9 cellular contexts compared by ENCODE assay signal in genomic region chr17:7017827-7018200, GRCh38. TPM values are rescaled to one million over a fixed set of nuclear protein-coding genes. Genes with fewer than 3 reads are reported as not detected.
A peak's percentile ranks its signal among the peaks of the same experiment; 100 is the strongest.
DNase-seq lines count a peak whose midpoint lies in the region; ATAC-seq, FAIRE-seq and TF ChIP-seq lines count a peak whose summit lies in the region.
"Had no signal": no experiment of that assay in that cellular context is flagged by ENCODE, and none has a peak within 500 bp of the region (broad histone marks: within the 10 kb centered on the region; RNA-seq: fewer than 3 reads in every experiment).

No MANE protein-coding gene starts in this region.

- no peak overlapping the region for H3K9ac ChIP-seq in liver (ENCODE audit: low read depth in 1 of 2, low read length in 2 of 2)
- no peak overlapping the region for H3K9ac ChIP-seq in HepG2 (ENCODE audit: insufficient read depth, low read depth, low read length)
- peak overlapping the region in 1 of 2 donors; percentile 67 for H3K9ac ChIP-seq in colonic mucosa (ENCODE audit: low read depth in 2 of 2, low read length in 2 of 2)

- no peaks in the 10 kb centered on the region for H4K20me1 ChIP-seq in HepG2 (ENCODE audit: insufficient read depth, low read length)
- H4K20me1 ChIP-seq in osteoblast (ENCODE audit: insufficient read depth, low read length), result no peaks in the 10 kb centered on the region

- H2AFZ ChIP-seq in HepG2 (ENCODE audit: low read length) (no peak overlapping the region), osteoblast (ENCODE audit: low read length) (peak overlapping the region; percentile 50)

- H3K4me3 ChIP-seq in liver (ENCODE audit: low read depth in 1 of 3, low read length in 3 of 3), result no peak overlapping the region
- no peak overlapping the region for H3K4me3 ChIP-seq in HepG2 (replicated peaks in 1 of 3; ENCODE audit: insufficient read depth in 1 of 3, low read depth in 2 of 3, low read length in 3 of 3)
- H3K4me3 ChIP-seq in colonic mucosa, result no peak overlapping the region
- H3K4me3 ChIP-seq in osteoblast (ENCODE audit: insufficient read depth, low read length), result no peak overlapping the region

- no peak for TF ChIP-seq CTCF in liver (IDR thresholded peaks at IDR 0.05; ENCODE audit: low read depth, low read length, missing input control)
- TF ChIP-seq CTCF in HepG2 (CRISPR knock-in tag; IDR thresholded peaks at IDR 0.05), result no peak
- no peak for TF ChIP-seq CTCF in colonic mucosa (IDR thresholded peaks at IDR 0.05)
- TF ChIP-seq CTCF in osteoblast (IDR thresholded peaks at IDR 0.05; ENCODE audit: extremely low read depth, low read depth, low read length), result no peak

- POLR2A ChIA-PET in HepG2 (lab: Yijun Ruan, JAX), result no interaction called here

- intact Hi-C loops in HepG2 (cut with micrococcal nuclease; ENCODE audit: unreplicated experiment), result no loop called here
- intact Hi-C loops in colonic mucosa (cut with DNase I), result no loop called here

- no peak for TF ChIP-seq POLR2A in HepG2 (IDR thresholded peaks at IDR 0.05; ENCODE audit: insufficient read depth in 1 of 2, low read depth in 2 of 2, low read length in 2 of 2)

- no peak for ATAC-seq in HepG2
- no peak for ATAC-seq in GM21447 (IDR thresholded peaks at IDR 0.05; ENCODE audit: unreplicated experiment)

- in situ Hi-C loops in HepG2 (cut with HindIII; ENCODE audit: extremely low pct_ligation_motif_present, low pct_unique_long_range_greater_than_20kb), result loop anchor here (10.0 kb wide), 1 partner anchor 353 kb away; no protein-coding TSS in a partner anchor

- FAIRE-seq in HepG2 (lab: Jason Lieb, UNC), result no peak

- H3K27me3 ChIP-seq in liver (ENCODE audit: control insufficient read depth in 4 of 4, insufficient read depth in 4 of 4, low read length in 3 of 4) (no peaks in the 10 kb centered on the region), HepG2 (ENCODE audit: control insufficient read depth in 1 of 2, insufficient read depth in 2 of 2, low read length in 2 of 2) (peaks cover 0 to 6% of the 10 kb centered on the region in 2 experiments; a peak in 4 of 5 replicates), colonic mucosa (no peaks in the 10 kb centered on the region), osteoblast (ENCODE audit: insufficient read depth, low read length) (no peaks in the 10 kb centered on the region)

- H3K36me3 ChIP-seq in liver (ENCODE audit: control insufficient read depth in 4 of 4, insufficient read depth in 3 of 4, low read depth in 1 of 4, low read length in 3 of 4), result no peaks in the 10 kb centered on the region
- no peaks in the 10 kb centered on the region; a peak in 1 of 5 replicates for H3K36me3 ChIP-seq in HepG2 (replicated peaks in 1 of 2; ENCODE audit: control insufficient read depth in 1 of 2, insufficient read depth in 2 of 2, low read length in 2 of 2)
- H3K36me3 ChIP-seq in colonic mucosa, result no peaks in the 10 kb centered on the region
- H3K36me3 ChIP-seq in osteoblast (ENCODE audit: insufficient read depth, low read length), result peaks cover 11% of the 10 kb centered on the region

- BruUV-seq in HepG2 (replicated peaks; lab: Mats Ljungman, UMichigan), result no TSS peak

- TF ChIP-seq EP300 in HepG2 (IDR thresholded peaks at IDR 0.05; ENCODE audit: low read depth in 2 of 2, low read length in 2 of 2) (no peak), HepG2 (CRISPR knock-in tag; IDR thresholded peaks at IDR 0.05; ENCODE audit: borderline replicate concordance) (no peak)

- DNase-seq in HepG2 (ENCODE audit: low spot score) (no peak), colonic mucosa (no peak), osteoblast (ENCODE audit: insufficient read length, low spot score, missing footprints) (no peak), NCI-H748 (lab: John Stamatoyannopoulos, UW; ENCODE audit: unreplicated experiment) (no peak), mucosa of gallbladder (ENCODE audit: low spot score) (no peak), RPMI8226 (no peak)

- H3K79me2 ChIP-seq in HepG2 (ENCODE audit: insufficient read depth, low read length), result peaks cover 13% of the 10 kb centered on the region
- peaks cover 28% of the 10 kb centered on the region for H3K79me2 ChIP-seq in osteoblast (ENCODE audit: insufficient read depth, low read length)

- H3K9me3 ChIP-seq in liver (ENCODE audit: control insufficient read depth in 4 of 4, low read length in 3 of 4) (no peaks in the 10 kb centered on the region), HepG2 (ENCODE audit: low read length) (no peaks in the 10 kb centered on the region), colonic mucosa (no peaks in the 10 kb centered on the region), osteoblast (ENCODE audit: low read depth, low read length) (no peaks in the 10 kb centered on the region)

- H3K4me2 ChIP-seq in HepG2 (ENCODE audit: low read depth, low read length) (no peak overlapping the region), osteoblast (ENCODE audit: insufficient read depth, low read length) (no peak overlapping the region)

- CTCF ChIA-PET in HepG2 (lab: Yijun Ruan, JAX; ENCODE audit: low intra/inter-chr PET ratio, low total read pairs), result no interaction called here

- TF ChIP-seq RAD21 in liver (IDR thresholded peaks at IDR 0.05), result no peak
- TF ChIP-seq RAD21 in HepG2 (CRISPR knock-in tag; IDR thresholded peaks at IDR 0.05), result no peak

- H3K27ac ChIP-seq in liver (ENCODE audit: low read depth in 1 of 2, low read length in 2 of 2) (peak overlapping the region; percentile 59 to 75), HepG2 (ENCODE audit: extremely low read length, insufficient read depth, low read length) (no peak overlapping the region), colonic mucosa (peak overlapping the region; percentile 57), osteoblast (ENCODE audit: low read depth, low read length) (peak overlapping the region; percentile 79)

- H3K4me1 ChIP-seq in liver (ENCODE audit: control insufficient read depth in 4 of 4, insufficient read depth in 4 of 4, low read length in 3 of 4) (peaks cover 12 to 45% (median 30%) of the 10 kb centered on the region in 4 donors), HepG2 (ENCODE audit: insufficient read depth, low read length) (peaks cover 50% of the 10 kb centered on the region), colonic mucosa (no peaks in the 10 kb centered on the region), osteoblast (ENCODE audit: insufficient read depth, low read length) (peaks cover 59% of the 10 kb centered on the region)

- 79% methylated on average over 12 of the region's 12 CpGs for WGBS in liver
- WGBS in HepG2 (ENCODE audit: low lambda C conversion rate), result 89% methylated on average over 12 of the region's 12 CpGs

RNA-seq across cellular contexts. Expression of gene BCL6B, which starts 5.0 kb away (rescaled TPM):
- total RNA-seq in liver (1 to 10 TPM; 1.1 to 5.7 TPM), HepG2 (2016; rRNA removed; fragmentation: Illumina TruSeq; extraction: Trizol) (not detected in 2 replicates), colonic mucosa (1 to 10 TPM in 1 of 2 donors, under 1 TPM in 1; 0.89 to 7.3 TPM), osteoblast (not detected in 2 replicates), mucosa of gallbladder (6.2 TPM)
- polyA plus RNA-seq in liver (1 to 10 TPM; 1.7 to 1.8 TPM), HepG2 (2011; rRNA removed) (not detected in 2 replicates)
- total RNA-seq in HepG2 (2016; cell fraction: cytosol; rRNA removed; fragmentation: Illumina TruSeq; extraction: Trizol; ENCODE audit: low read depth), result not detected in 2 replicates
- not detected in 2 replicates for total RNA-seq in HepG2 (2016; cell fraction: insoluble cytoplasmic fraction; rRNA removed; fragmentation: Illumina TruSeq; extraction: Trizol)
- total RNA-seq in HepG2 (2016; cell fraction: membrane; rRNA removed; fragmentation: Illumina TruSeq; extraction: Trizol), result not detected in 2 replicates
- not detected in 2 replicates for total RNA-seq in HepG2 (2016; cell fraction: nucleus; rRNA removed; fragmentation: Illumina TruSeq; extraction: Trizol)
- not detected in 2 replicates for polyA plus RNA-seq in HepG2 (2011; cell fraction: cytosol; rRNA removed)
- polyA plus RNA-seq in HepG2 (2011; cell fraction: nucleus; rRNA removed), result not detected in 2 replicates
- not detected in 2 replicates for polyA plus RNA-seq in HepG2 (2012)
- polyA plus RNA-seq in HepG2 (2016; cell fraction: cytosol; fragmentation: Illumina TruSeq; extraction: Trizol; ENCODE audit: low read depth), result not detected in 2 replicates
- polyA plus RNA-seq in HepG2 (2016; cell fraction: insoluble cytoplasmic fraction; fragmentation: Illumina TruSeq; extraction: Trizol; ENCODE audit: low read depth), result not detected in 2 replicates
- polyA plus RNA-seq in HepG2 (2016; cell fraction: membrane; fragmentation: Illumina TruSeq; extraction: Trizol; ENCODE audit: low read depth), result not detected in 2 replicates
- polyA plus RNA-seq in HepG2 (2016; cell fraction: nucleus; fragmentation: Illumina TruSeq; extraction: Trizol; ENCODE audit: insufficient read depth, low read depth), result not detected in 2 replicates
- polyA minus RNA-seq in HepG2 (2011; rRNA and poly(A)+ RNA removed; ENCODE audit: low replicate concordance), result not detected in 2 replicates
- polyA minus RNA-seq in HepG2 (2011; cell fraction: cytosol; rRNA and poly(A)+ RNA removed), result not detected in 2 replicates
- not detected in 2 replicates for polyA minus RNA-seq in HepG2 (2011; cell fraction: nucleus; rRNA and poly(A)+ RNA removed)

RNA-seq across cellular contexts. Expression of gene RNASEK, which starts 5.4 kb away (rescaled TPM):
- total RNA-seq in liver (10 to 100 TPM; 13.5 to 65.5 TPM), HepG2 (2016; rRNA removed; fragmentation: Illumina TruSeq; extraction: Trizol) (41.5 and 57.2 TPM in 2 replicates), colonic mucosa (100 to 1,000 TPM; 190 to 204 TPM), osteoblast (37.3 and 38.9 TPM in 2 replicates), mucosa of gallbladder (228 TPM)
- polyA plus RNA-seq in liver (100 to 1,000 TPM; 196 to 384 TPM), HepG2 (2011; rRNA removed) (113 and 121 TPM in 2 replicates)
- total RNA-seq in HepG2 (2016; cell fraction: cytosol; rRNA removed; fragmentation: Illumina TruSeq; extraction: Trizol; ENCODE audit: low read depth), result 41.7 and 49.8 TPM in 2 replicates
- 33.3 and 56.0 TPM in 2 replicates for total RNA-seq in HepG2 (2016; cell fraction: insoluble cytoplasmic fraction; rRNA removed; fragmentation: Illumina TruSeq; extraction: Trizol)
- total RNA-seq in HepG2 (2016; cell fraction: membrane; rRNA removed; fragmentation: Illumina TruSeq; extraction: Trizol), result 52.1 and 66.6 TPM in 2 replicates
- total RNA-seq in HepG2 (2016; cell fraction: nucleus; rRNA removed; fragmentation: Illumina TruSeq; extraction: Trizol), result 29.6 and 42.0 TPM in 2 replicates
- 136 and 149 TPM in 2 replicates for polyA plus RNA-seq in HepG2 (2011; cell fraction: cytosol; rRNA removed)
- 49.9 and 54.4 TPM in 2 replicates for polyA plus RNA-seq in HepG2 (2011; cell fraction: nucleus; rRNA removed)
- 189 and 246 TPM in 2 replicates for polyA plus RNA-seq in HepG2 (2012)
- 191 and 227 TPM in 2 replicates for polyA plus RNA-seq in HepG2 (2016; cell fraction: cytosol; fragmentation: Illumina TruSeq; extraction: Trizol; ENCODE audit: low read depth)
- 118 and 137 TPM in 2 replicates for polyA plus RNA-seq in HepG2 (2016; cell fraction: insoluble cytoplasmic fraction; fragmentation: Illumina TruSeq; extraction: Trizol; ENCODE audit: low read depth)
- 209 and 217 TPM in 2 replicates for polyA plus RNA-seq in HepG2 (2016; cell fraction: membrane; fragmentation: Illumina TruSeq; extraction: Trizol; ENCODE audit: low read depth)
- polyA plus RNA-seq in HepG2 (2016; cell fraction: nucleus; fragmentation: Illumina TruSeq; extraction: Trizol; ENCODE audit: insufficient read depth, low read depth), result 191 and 216 TPM in 2 replicates
- 81.4 and 128 TPM in 2 replicates for polyA minus RNA-seq in HepG2 (2011; rRNA and poly(A)+ RNA removed; ENCODE audit: low replicate concordance)
- 63.8 and 65.2 TPM in 2 replicates for polyA minus RNA-seq in HepG2 (2011; cell fraction: cytosol; rRNA and poly(A)+ RNA removed)
- polyA minus RNA-seq in HepG2 (2011; cell fraction: nucleus; rRNA and poly(A)+ RNA removed), result 32.3 and 33.3 TPM in 2 replicates

RNA-seq across cellular contexts. Expression of gene SLC16A13, which starts 18.0 kb away (rescaled TPM):
- total RNA-seq in liver (10 to 100 TPM in 1 of 2 donors, 1 to 10 TPM in 1; 2.3 to 26.6 TPM), HepG2 (2016; rRNA removed; fragmentation: Illumina TruSeq; extraction: Trizol) (1.9 and 3.0 TPM in 2 replicates), colonic mucosa (10 to 100 TPM; 11.0 to 13.9 TPM), osteoblast (1.2 and 1.4 TPM in 2 replicates), mucosa of gallbladder (44.4 TPM)
- polyA plus RNA-seq in liver (10 to 100 TPM; 33.3 to 43.2 TPM), HepG2 (2011; rRNA removed) (2.2 and 3.4 TPM in 2 replicates)
- total RNA-seq in HepG2 (2016; cell fraction: cytosol; rRNA removed; fragmentation: Illumina TruSeq; extraction: Trizol; ENCODE audit: low read depth), result 0.51 and 0.71 TPM in 2 replicates
- 1.8 and 3.1 TPM in 2 replicates for total RNA-seq in HepG2 (2016; cell fraction: insoluble cytoplasmic fraction; rRNA removed; fragmentation: Illumina TruSeq; extraction: Trizol)
- total RNA-seq in HepG2 (2016; cell fraction: membrane; rRNA removed; fragmentation: Illumina TruSeq; extraction: Trizol), result 1.5 and 1.6 TPM in 2 replicates
- total RNA-seq in HepG2 (2016; cell fraction: nucleus; rRNA removed; fragmentation: Illumina TruSeq; extraction: Trizol), result 5.5 and 6.1 TPM in 2 replicates
- polyA plus RNA-seq in HepG2 (2011; cell fraction: cytosol; rRNA removed), result 2.1 and 2.2 TPM in 2 replicates
- polyA plus RNA-seq in HepG2 (2011; cell fraction: nucleus; rRNA removed), result 6.8 and 9.2 TPM in 2 replicates
- 5.4 and 8.2 TPM in 2 replicates for polyA plus RNA-seq in HepG2 (2012)
- 0.70 and 1.4 TPM in 2 replicates for polyA plus RNA-seq in HepG2 (2016; cell fraction: cytosol; fragmentation: Illumina TruSeq; extraction: Trizol; ENCODE audit: low read depth)
- polyA plus RNA-seq in HepG2 (2016; cell fraction: insoluble cytoplasmic fraction; fragmentation: Illumina TruSeq; extraction: Trizol; ENCODE audit: low read depth), result 5.9 and 6.3 TPM in 2 replicates
- 1.7 TPM in 2 replicates for polyA plus RNA-seq in HepG2 (2016; cell fraction: membrane; fragmentation: Illumina TruSeq; extraction: Trizol; ENCODE audit: low read depth)
- 15.2 and 15.6 TPM in 2 replicates for polyA plus RNA-seq in HepG2 (2016; cell fraction: nucleus; fragmentation: Illumina TruSeq; extraction: Trizol; ENCODE audit: insufficient read depth, low read depth)
- 4.8 and 7.6 TPM in 2 replicates for polyA minus RNA-seq in HepG2 (2011; rRNA and poly(A)+ RNA removed; ENCODE audit: low replicate concordance)
- polyA minus RNA-seq in HepG2 (2011; cell fraction: cytosol; rRNA and poly(A)+ RNA removed), result 2.9 and 4.4 TPM in 2 replicates
- polyA minus RNA-seq in HepG2 (2011; cell fraction: nucleus; rRNA and poly(A)+ RNA removed), result 3.1 and 5.2 TPM in 2 replicates

RNA-seq across cellular contexts. Expression of gene ALOX12, which starts 22.0 kb away (rescaled TPM):
- total RNA-seq in liver, result 1 to 10 TPM in 1 of 2 donors, not detected in 1; 3.1 TPM
- under 1 TPM; 0.03 to 0.24 TPM for polyA plus RNA-seq in liver
- not detected in 2 replicates for total RNA-seq in HepG2 (2016; rRNA removed; fragmentation: Illumina TruSeq; extraction: Trizol)
- total RNA-seq in HepG2 (2016; cell fraction: cytosol; rRNA removed; fragmentation: Illumina TruSeq; extraction: Trizol; ENCODE audit: low read depth), result not detected in 2 replicates
- not detected in 2 replicates for total RNA-seq in HepG2 (2016; cell fraction: insoluble cytoplasmic fraction; rRNA removed; fragmentation: Illumina TruSeq; extraction: Trizol)
- not detected in 2 replicates for total RNA-seq in HepG2 (2016; cell fraction: membrane; rRNA removed; fragmentation: Illumina TruSeq; extraction: Trizol)
- not detected in 2 replicates for total RNA-seq in HepG2 (2016; cell fraction: nucleus; rRNA removed; fragmentation: Illumina TruSeq; extraction: Trizol)
- polyA plus RNA-seq in HepG2 (2011; rRNA removed), result not detected in 2 replicates
- polyA plus RNA-seq in HepG2 (2011; cell fraction: cytosol; rRNA removed), result not detected in 2 replicates
- not detected in 2 replicates for polyA plus RNA-seq in HepG2 (2011; cell fraction: nucleus; rRNA removed)
- 0.60 and 0.94 TPM in 2 replicates for polyA plus RNA-seq in HepG2 (2012)
- polyA plus RNA-seq in HepG2 (2016; cell fraction: cytosol; fragmentation: Illumina TruSeq; extraction: Trizol; ENCODE audit: low read depth), result not detected in 2 replicates
- not detected in 2 replicates for polyA plus RNA-seq in HepG2 (2016; cell fraction: insoluble cytoplasmic fraction; fragmentation: Illumina TruSeq; extraction: Trizol; ENCODE audit: low read depth)
- polyA plus RNA-seq in HepG2 (2016; cell fraction: membrane; fragmentation: Illumina TruSeq; extraction: Trizol; ENCODE audit: low read depth), result not detected in 2 replicates
- polyA plus RNA-seq in HepG2 (2016; cell fraction: nucleus; fragmentation: Illumina TruSeq; extraction: Trizol; ENCODE audit: insufficient read depth, low read depth), result not detected in 2 replicates
- polyA minus RNA-seq in HepG2 (2011; rRNA and poly(A)+ RNA removed; ENCODE audit: low replicate concordance), result not detected in 2 replicates
- not detected in 2 replicates for polyA minus RNA-seq in HepG2 (2011; cell fraction: cytosol; rRNA and poly(A)+ RNA removed)
- polyA minus RNA-seq in HepG2 (2011; cell fraction: nucleus; rRNA and poly(A)+ RNA removed), result not detected in 2 replicates
- total RNA-seq in colonic mucosa, result 1 to 10 TPM in 1 of 2 donors, not detected in 1; 2.0 TPM
- total RNA-seq in osteoblast, result not detected in 2 replicates
- total RNA-seq in mucosa of gallbladder, result not detected
- total RNA-seq: glomerular endothelial cell had no signal

RNA-seq across cellular contexts. Expression of gene SLC16A11, which starts 26.1 kb away (rescaled TPM):
- total RNA-seq in liver (1 to 10 TPM; 1.7 to 3.3 TPM), HepG2 (2016; rRNA removed; fragmentation: Illumina TruSeq; extraction: Trizol) (not detected in 2 replicates), colonic mucosa (under 1 TPM; 0.22 to 0.40 TPM), osteoblast (0.29 and 0.36 TPM in 2 replicates), mucosa of gallbladder (4.5 TPM)
- polyA plus RNA-seq in liver (1 to 10 TPM; 3.0 to 8.2 TPM), HepG2 (2011; rRNA removed) (not detected in 2 replicates)
- total RNA-seq in HepG2 (2016; cell fraction: cytosol; rRNA removed; fragmentation: Illumina TruSeq; extraction: Trizol; ENCODE audit: low read depth), result not detected in 2 replicates
- total RNA-seq in HepG2 (2016; cell fraction: insoluble cytoplasmic fraction; rRNA removed; fragmentation: Illumina TruSeq; extraction: Trizol), result not detected in 2 replicates
- not detected in 2 replicates for total RNA-seq in HepG2 (2016; cell fraction: membrane; rRNA removed; fragmentation: Illumina TruSeq; extraction: Trizol)
- total RNA-seq in HepG2 (2016; cell fraction: nucleus; rRNA removed; fragmentation: Illumina TruSeq; extraction: Trizol), result not detected in 2 replicates
- polyA plus RNA-seq in HepG2 (2011; cell fraction: cytosol; rRNA removed), result not detected in 2 replicates
- not detected in 2 replicates for polyA plus RNA-seq in HepG2 (2011; cell fraction: nucleus; rRNA removed)
- 0.27 and 0.29 TPM in 2 replicates for polyA plus RNA-seq in HepG2 (2012)
- not detected in 2 replicates for polyA plus RNA-seq in HepG2 (2016; cell fraction: cytosol; fragmentation: Illumina TruSeq; extraction: Trizol; ENCODE audit: low read depth)
- polyA plus RNA-seq in HepG2 (2016; cell fraction: insoluble cytoplasmic fraction; fragmentation: Illumina TruSeq; extraction: Trizol; ENCODE audit: low read depth), result not detected in 2 replicates
- not detected in 2 replicates for polyA plus RNA-seq in HepG2 (2016; cell fraction: membrane; fragmentation: Illumina TruSeq; extraction: Trizol; ENCODE audit: low read depth)
- polyA plus RNA-seq in HepG2 (2016; cell fraction: nucleus; fragmentation: Illumina TruSeq; extraction: Trizol; ENCODE audit: insufficient read depth, low read depth), result not detected in 2 replicates
- not detected in 2 replicates for polyA minus RNA-seq in HepG2 (2011; rRNA and poly(A)+ RNA removed; ENCODE audit: low replicate concordance)
- not detected in 2 replicates for polyA minus RNA-seq in HepG2 (2011; cell fraction: cytosol; rRNA and poly(A)+ RNA removed)
- polyA minus RNA-seq in HepG2 (2011; cell fraction: nucleus; rRNA and poly(A)+ RNA removed), result not detected in 2 replicates
